ENCODE assay signal across 25 cellular contexts in the genomic region with DNA sequence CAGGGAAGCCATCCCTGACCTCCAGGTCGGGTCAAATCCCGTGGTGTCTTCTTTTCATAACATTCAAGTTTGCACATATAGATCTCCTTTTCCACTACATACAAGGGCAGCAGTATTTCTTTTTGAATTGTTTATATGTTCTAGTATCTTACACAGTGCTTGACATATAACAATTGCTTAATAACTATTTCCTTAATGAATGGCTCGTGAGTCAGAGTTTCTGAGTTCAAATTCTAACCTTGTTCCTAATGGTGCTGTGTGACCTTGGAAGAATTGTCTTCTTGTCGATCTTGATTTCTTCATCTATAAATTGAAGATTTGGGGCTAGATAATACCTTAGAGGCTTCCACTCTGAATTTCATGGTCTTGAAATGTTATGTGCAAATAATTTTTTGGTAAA.
DNase-seq lines count a peak whose midpoint lies in the region; TF ChIP-seq lines count a peak whose summit lies in the region.
"Had no signal": no experiment of that assay in that cellular context is flagged by ENCODE, and none has a peak within 500 bp of the region (broad histone marks: within the 10 kb centered on the region; RNA-seq: fewer than 3 reads in every experiment).

No MANE protein-coding gene starts in this region.

- H3K27ac Mint-ChIP-seq in nephron progenitor cell = peak overlapping the region; percentile 1
- H3K27ac Mint-ChIP-seq: CD14-positive monocyte; CD4-positive, alpha-beta T cell; CD8-positive, alpha-beta memory T cell; GM23338; H9; HFFc6 had no signal

- H3K4me3 Mint-ChIP-seq in nephron progenitor cell = no peak overlapping the region
- H3K4me3 Mint-ChIP-seq: CD14-positive monocyte; CD4-positive, alpha-beta T cell; CD8-positive, alpha-beta memory T cell; GM23338; H9; HFFc6 had no signal

- no peaks in the 10 kb centered on the region for H3K27me3 Mint-ChIP-seq in nephron progenitor cell (ENCODE audit: low read depth, poor library complexity)

- TF ChIP-seq CTCF in fibroblast of mammary gland (conservative IDR thresholded peaks at IDR 0.05; ENCODE audit: control insufficient read depth, insufficient read depth, low read depth, low read length) = no peak
- TF ChIP-seq CTCF in nephron progenitor cell (IDR thresholded peaks at IDR 0.05) = no peak

- DNase-seq in NCI-H82 (lab: John Stamatoyannopoulos, UW) = peak; percentile 9
- no peak for DNase-seq in NCI-H82 treated with DMSO at 0.1 percent for 48 hours (lab: John Stamatoyannopoulos, UW; ENCODE audit: unreplicated experiment)
- DNase-seq in amniotic epithelial cell (ENCODE audit: low read depth) = peak; percentile 26
- peak; percentile 15 for DNase-seq in fibroblast of mammary gland (ENCODE audit: low read depth)
- no peak for DNase-seq in nephron progenitor cell
- no peak for DNase-seq in activated CD4-positive, CD25-positive, alpha-beta regulatory T cell (lab: John Stamatoyannopoulos, UW)
- no peak for DNase-seq in stimulated activated CD4-positive, alpha-beta T cell treated with anti-CD3 and anti-CD28 coated beads, Interleukin-4, amount 100 ng/mL, for 1 hour
- no peak for DNase-seq in HK-2 (ENCODE audit: unreplicated experiment)
- DNase-seq: 8988T; ACHN; AML-193; BE2C; CD4-positive, alpha-beta T cell; CD8-positive, alpha-beta memory T cell; DMS 273 treated with DMSO at 0.1 percent for 48 hours; DMS79; EL; GDM1; H9; HFFc6 had no signal

- H3K4me1 Mint-ChIP-seq in nephron progenitor cell = peaks cover 28% of the 10 kb centered on the region
- H3K4me1 Mint-ChIP-seq: CD8-positive, alpha-beta memory T cell had no signal

- H3K9me3 Mint-ChIP-seq in nephron progenitor cell = no peaks in the 10 kb centered on the region
- H3K9me3 Mint-ChIP-seq: CD4-positive, alpha-beta T cell; CD8-positive, alpha-beta memory T cell; GM23338; H9; HFFc6 had no signal

- no peak overlapping the region for H3K4me3 ChIP-seq in fibroblast of mammary gland (ENCODE audit: control insufficient read depth, low read depth, low read length)
- H3K4me3 ChIP-seq: A549; BLaER1 treated with 17β-estradiol and CSF1 and Interleukin-3, amounts not matched to agents 10 nM and 100 nM; GM12878; GM23338 had no signal

- H3K36me3 Mint-ChIP-seq in nephron progenitor cell (ENCODE audit: low read depth) = no peaks in the 10 kb centered on the region
- H3K36me3 Mint-ChIP-seq: CD14-positive monocyte had no signal

Comparison
In these comparisons a context has a peak if more than half of its experiments do, and no peak if none do; other contexts are left out.
1. DNase-seq: peak in NCI-H82 (single experiment), amniotic epithelial cell (single experiment) and fibroblast of mammary gland (single experiment); none in NCI-H82 treated with DMSO at 0.1 percent for 48 hours (single experiment), nephron progenitor cell (single experiment), activated CD4-positive, CD25-positive, alpha-beta regulatory T cell (0 of 4), stimulated activated CD4-positive, alpha-beta T cell treated with anti-CD3 and anti-CD28 coated beads, Interleukin-4, amount 100 ng/mL, for 1 hour (single experiment) and HK-2 (single experiment).